30 cellular contexts compared by ENCODE assay signal in the genomic region with DNA sequence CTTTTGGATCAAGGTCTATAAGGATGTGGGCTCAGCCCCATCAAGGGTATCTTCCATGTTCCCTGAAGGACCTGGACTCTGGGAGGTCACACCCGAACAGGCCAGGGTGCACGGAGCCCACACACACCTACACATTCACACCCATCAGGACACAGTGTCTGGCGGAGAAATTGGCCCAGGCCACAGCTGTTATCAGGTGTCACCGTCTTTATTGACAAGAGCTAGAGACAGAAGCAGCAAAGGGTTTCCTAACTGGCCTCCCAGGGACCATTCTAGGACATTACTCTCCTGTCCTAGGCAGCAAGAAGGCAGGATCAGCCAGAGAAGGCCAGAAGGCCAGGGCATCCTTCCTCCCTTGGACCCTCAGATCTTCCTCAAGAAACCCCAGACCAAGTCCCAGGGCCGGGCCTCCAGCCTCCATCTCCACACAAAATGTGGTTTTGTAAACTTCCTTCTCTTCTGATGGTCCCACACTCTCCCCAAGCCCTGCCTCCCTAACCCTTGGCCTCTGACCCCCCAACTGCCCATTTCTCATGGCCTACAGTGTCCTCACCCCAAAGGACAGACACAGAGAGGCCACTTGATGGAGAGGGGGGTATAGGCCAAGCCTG. TPM values are rescaled to one million over a fixed set of nuclear protein-coding genes. Genes with fewer than 3 reads are reported as not detected.
A peak's percentile ranks its signal among the peaks of the same experiment; 100 is the strongest.
DNase-seq lines count a peak whose midpoint lies in the region; ATAC-seq, FAIRE-seq and TF ChIP-seq lines count a peak whose summit lies in the region.
"Had no signal": no experiment of that assay in that cellular context is flagged by ENCODE, and none has a peak within 500 bp of the region (broad histone marks: within the 10 kb centered on the region; RNA-seq: fewer than 3 reads in every experiment).

No MANE protein-coding gene starts in this region.

- H3K27me3 Mint-ChIP-seq in activated CD4-positive, alpha-beta T cell treated with anti-CD3 and anti-CD28 coated beads, Interleukin-2, amount 10 ng/mL, durations not matched to agents 7 days and 5 days: no peaks in the 10 kb centered on the region
- H3K27me3 Mint-ChIP-seq in CD4-positive, CD25-positive, alpha-beta regulatory T cell: no peaks in the 10 kb centered on the region
- H3K27me3 Mint-ChIP-seq: activated CD4-positive, alpha-beta T cell treated with anti-CD3 and anti-CD28 coated beads, Interleukin-2, amount 10 ng/mL, durations not matched to agents 24 days and 14 days had no signal

- no TSS peak for BruUV-seq in K562 (replicated peaks; lab: Mats Ljungman, UMichigan)

- no peaks in the 10 kb centered on the region for H3K9me1 ChIP-seq in K562 (ENCODE audit: control insufficient read depth, insufficient read depth, low read length)

- no peaks in the 10 kb centered on the region for H3K79me2 ChIP-seq in K562 (ENCODE audit: control insufficient read depth, insufficient read depth, low read length)

- in situ Hi-C loops in K562 (cut with MboI): no loop called here

- H3K9me3 ChIP-seq in CD4-positive, CD25-positive, alpha-beta regulatory T cell (ENCODE audit: control insufficient read depth in 2 of 2, low read length in 2 of 2): no peaks in the 10 kb centered on the region
- no peaks in the 10 kb centered on the region for H3K9me3 ChIP-seq in K562 (replicated peaks; ENCODE audit: control insufficient read depth, insufficient read depth, low read depth, low read length)
- H3K9me3 ChIP-seq: prostate gland, tibial nerve had no signal

- H3K27me3 ChIP-seq in CD4-positive, CD25-positive, alpha-beta regulatory T cell (ENCODE audit: control insufficient read depth, insufficient read depth, low read length): no peaks in the 10 kb centered on the region
- no peaks in the 10 kb centered on the region; a peak in 1 of 5 replicates for H3K27me3 ChIP-seq in K562 (ENCODE audit: control insufficient read depth in 2 of 2, insufficient read depth in 2 of 2, low read length in 2 of 2)
- H3K27me3 ChIP-seq: tibial nerve had no signal

- peak overlapping the region; percentile 40 for H2AFZ ChIP-seq in K562 (ENCODE audit: low read depth, low read length)

- peaks cover 5% of the 10 kb centered on the region for H3K36me3 Mint-ChIP-seq in activated CD4-positive, alpha-beta T cell treated with anti-CD3 and anti-CD28 coated beads, Interleukin-2, amount 10 ng/mL, durations not matched to agents 7 days and 5 days (ENCODE audit: low read depth)
- no peaks in the 10 kb centered on the region for H3K36me3 Mint-ChIP-seq in CD4-positive, CD25-positive, alpha-beta regulatory T cell

- no peak for DNase-seq in activated CD4-positive, alpha-beta T cell treated with anti-CD3 and anti-CD28 coated beads, Interleukin-2, amount 10 ng/mL, durations not matched to agents 7 days and 5 days
- no peak for DNase-seq in activated CD4-positive, alpha-beta T cell treated with anti-CD3 and anti-CD28 coated beads, Interleukin-2, amount 50 U/mL, for 1 hour
- DNase-seq in CD4-positive, CD25-positive, alpha-beta regulatory T cell: no peak
- DNase-seq in K562 (ENCODE audit: extremely low read depth in 1 of 4, low spot score in 3 of 4) (no peak), posterior vena cava (ENCODE audit: low spot score) (peak; percentile 65), SKM-1 treated with dmso at 0.1 percent for 144 hours (lab: John Stamatoyannopoulos, UW; ENCODE audit: unreplicated experiment) (no peak), amniotic stem cell (lab: John Stamatoyannopoulos, UW) (no peak)
- DNase-seq: activated CD4-positive, alpha-beta T cell treated with anti-CD3 and anti-CD28 coated beads, Interleukin-2, amount 10 ng/mL, durations not matched to agents 24 days and 14 days; AML-193; cortex of kidney; DMS153; NCI-H1092 treated with DMSO at 0.1 percent for 48 hours; NCI-H187 treated with DMSO at 0.1 percent for 48 hours; NCI-H526; NK-92 treated with Interleukin-12 subunit alpha and Interleukin-12 subunit beta, amount 100 ng/mL, for 24 hours; PC-3; stimulated activated CD4-positive, alpha-beta T cell treated with anti-CD3 and anti-CD28 coated beads, Interleukin-15, amount 100 ng/mL, for 24 hours; stimulated activated naive CD4-positive, alpha-beta T cell had no signal

- CTCF ChIA-PET in activated CD4-positive, alpha-beta T cell treated with anti-CD3 and anti-CD28 coated beads, Interleukin-2, amount 10 ng/mL, durations not matched to agents 7 days and 5 days (lab: Charles Lee): interaction anchor here (0.6 to 3.9 kb wide), 3 partner anchors 9 to 234 kb away, joined by 3 to 19 read pairs (median 3); no protein-coding TSS in a partner anchor
- CTCF ChIA-PET in K562 (lab: Yijun Ruan, JAX; ENCODE audit: low intra/inter-chr PET ratio): no interaction called here

- no peak for FAIRE-seq in K562 (lab: Jason Lieb, UNC)
- FAIRE-seq: A204.1, astrocyte, H54 had no signal

- no peak overlapping the region for H3K4me3 Mint-ChIP-seq in activated CD4-positive, alpha-beta T cell treated with anti-CD3 and anti-CD28 coated beads, Interleukin-2, amount 10 ng/mL, durations not matched to agents 7 days and 5 days
- H3K4me3 Mint-ChIP-seq in CD4-positive, CD25-positive, alpha-beta regulatory T cell: peak overlapping the region in 1 of 4 donors; percentile 33
- H3K4me3 Mint-ChIP-seq: activated CD4-positive, alpha-beta T cell treated with anti-CD3 and anti-CD28 coated beads, Interleukin-2, amount 10 ng/mL, durations not matched to agents 24 days and 14 days had no signal

- POLR2A ChIA-PET in activated CD4-positive, alpha-beta T cell treated with anti-CD3 and anti-CD28 coated beads, Interleukin-2, amount 10 ng/mL, durations not matched to agents 7 days and 5 days (lab: Charles Lee): no interaction called here
- POLR2A ChIA-PET in K562 (lab: Yijun Ruan, JAX): no interaction called here

- H3K27ac Mint-ChIP-seq in activated CD4-positive, alpha-beta T cell treated with anti-CD3 and anti-CD28 coated beads, Interleukin-2, amount 10 ng/mL, durations not matched to agents 7 days and 5 days: peak overlapping the region; percentile 25
- H3K27ac Mint-ChIP-seq in CD4-positive, CD25-positive, alpha-beta regulatory T cell: peak overlapping the region; percentile 17 to 48 (median 31)
- H3K27ac Mint-ChIP-seq: activated CD4-positive, alpha-beta T cell treated with anti-CD3 and anti-CD28 coated beads, Interleukin-2, amount 10 ng/mL, durations not matched to agents 24 days and 14 days had no signal

- no peak overlapping the region for H3K27ac ChIP-seq in CD4-positive, CD25-positive, alpha-beta regulatory T cell (ENCODE audit: insufficient read depth, low read length, poor library complexity, severe bottlenecking)
- no peak overlapping the region for H3K27ac ChIP-seq in K562 (ENCODE audit: extremely low read depth, low read depth, low read length)
- H3K27ac ChIP-seq: prostate gland, tibial nerve had no signal

- no peak for TF ChIP-seq POLR2A in K562 (conservative IDR thresholded peaks at IDR 0.05)

- H3K4me1 Mint-ChIP-seq in activated CD4-positive, alpha-beta T cell treated with anti-CD3 and anti-CD28 coated beads, Interleukin-2, amount 10 ng/mL, durations not matched to agents 7 days and 5 days: peaks cover 34% of the 10 kb centered on the region
- H3K4me1 Mint-ChIP-seq in CD4-positive, CD25-positive, alpha-beta regulatory T cell: peaks cover 0 to 55% (median 10%) of the 10 kb centered on the region in 4 donors

- intact Hi-C loops in K562 (cut with micrococcal nuclease): no loop called here
- intact Hi-C loops in posterior vena cava (cut with DNase I): loop anchor here in 1 of 2 donors (10.0 kb wide), 1 partner anchor 139 kb away; no protein-coding TSS in a partner anchor

- ATAC-seq in CD4-positive, CD25-positive, alpha-beta regulatory T cell (ENCODE audit: low read depth in 2 of 2): no peak
- ATAC-seq in K562 (no peak), GM21529 (IDR thresholded peaks at IDR 0.05; ENCODE audit: unreplicated experiment) (no peak)
- ATAC-seq: PC-3, Right ventricle myocardium inferior had no signal

- no peak overlapping the region for H3K4me3 ChIP-seq in CD4-positive, CD25-positive, alpha-beta regulatory T cell (ENCODE audit: low read depth, low read length)
- H3K4me3 ChIP-seq in K562: no peak overlapping the region
- H3K4me3 ChIP-seq: prostate gland, tibial nerve had no signal

- H4K20me1 ChIP-seq in K562 (replicated peaks; ENCODE audit: control insufficient read depth, insufficient read depth, low read length): no peaks in the 10 kb centered on the region

- H3K9me3 Mint-ChIP-seq in activated CD4-positive, alpha-beta T cell treated with anti-CD3 and anti-CD28 coated beads, Interleukin-2, amount 10 ng/mL, durations not matched to agents 7 days and 5 days: no peaks in the 10 kb centered on the region
- no peaks in the 10 kb centered on the region for H3K9me3 Mint-ChIP-seq in CD4-positive, CD25-positive, alpha-beta regulatory T cell
- H3K9me3 Mint-ChIP-seq: activated CD4-positive, alpha-beta T cell treated with anti-CD3 and anti-CD28 coated beads, Interleukin-2, amount 10 ng/mL, durations not matched to agents 24 days and 14 days had no signal

- no peak for TF ChIP-seq CTCF in K562 (IDR thresholded peaks at IDR 0.05 in 2 of 3, conservative IDR thresholded peaks at IDR 0.05 in 1 of 3; ENCODE audit: insufficient read depth in 2 of 3, low read depth in 1 of 3, low read length in 3 of 3)

- peaks cover 26% of the 10 kb centered on the region for H3K4me1 ChIP-seq in CD4-positive, CD25-positive, alpha-beta regulatory T cell (ENCODE audit: control insufficient read depth, insufficient read depth, low read length, poor library complexity, severe bottlenecking)
- peaks cover 6 to 31% of the 10 kb centered on the region in 2 experiments for H3K4me1 ChIP-seq in K562 (replicated peaks in 1 of 2; ENCODE audit: control insufficient read depth in 2 of 2, insufficient read depth in 2 of 2, low read length in 2 of 2)
- H3K4me1 ChIP-seq: prostate gland had no signal

- no peak overlapping the region for H3K9ac ChIP-seq in K562 (ENCODE audit: insufficient read depth in 1 of 2, low read depth in 2 of 2, low read length in 2 of 2)

- no peaks in the 10 kb centered on the region for H3K36me3 ChIP-seq in CD4-positive, CD25-positive, alpha-beta regulatory T cell (ENCODE audit: control insufficient read depth, insufficient read depth, low read length)
- H3K36me3 ChIP-seq in K562 (ENCODE audit: control insufficient read depth, insufficient read depth, low read length): no peaks in the 10 kb centered on the region
- H3K36me3 ChIP-seq: prostate gland, tibial nerve had no signal

- TF ChIP-seq EP300 in K562 (IDR thresholded peaks at IDR 0.05; ENCODE audit: low read length): no peak

- no peak overlapping the region for H3K4me2 ChIP-seq in K562 (ENCODE audit: insufficient read depth, low read length)

- no peak for TF ChIP-seq RAD21 in K562 (CRISPR knock-in tag; conservative IDR thresholded peaks at IDR 0.05 in 1 of 2, IDR thresholded peaks at IDR 0.05 in 1 of 2)

- 54% methylated on average over 4 of the region's 5 CpGs for WGBS in K562 (ENCODE audit: insufficient coverage, low coverage, missing lambda C conversion rate)

RNA-seq across cellular contexts. Expression of a gene that starts 8.1 kb away (rescaled TPM):
- 10 to 100 TPM; 10.1 to 10.2 TPM for total RNA-seq in activated CD4-positive, alpha-beta T cell treated with anti-CD3 and anti-CD28 coated beads, Interleukin-2, amount 10 ng/mL, durations not matched to agents 7 days and 5 days
- total RNA-seq in CD4-positive, CD25-positive, alpha-beta regulatory T cell: 4.3 TPM
- polyA plus RNA-seq in CD4-positive, CD25-positive, alpha-beta regulatory T cell: 1 to 10 TPM; 2.5 to 4.4 (median 3.6) TPM
- 0.07 TPM in 1 of 2 replicates, not detected in the other for total RNA-seq in K562 (2011; cell fraction: chromatin; rRNA removed; ENCODE audit: low replicate concordance)
- not detected in 2 replicates for total RNA-seq in K562 (2011; cell fraction: nucleolus; rRNA removed)
- total RNA-seq in K562 (2011; cell fraction: nucleoplasm; rRNA removed): 0.07 TPM in 1 of 2 replicates, not detected in the other
- total RNA-seq in K562 (2014; rRNA removed) (not detected in 2 replicates), K562 (2014; rRNA removed; fragmentation: Illumina TruSeq; extraction: Trizol) (not detected in 2 replicates), K562 (2015; rRNA removed; fragmentation: Illumina TruSeq; extraction: Trizol) (not detected in 2 replicates), K562 (2021) (not detected in 2 replicates), posterior vena cava (not detected)
- polyA plus RNA-seq in K562 (2011; rRNA removed) (0.03 TPM in 1 of 2 replicates, not detected in the other), K562 (2014; fragmentation: Illumina TruSeq; extraction: Trizol) (not detected in 2 replicates), K562 (2014; fragmentation: Nextera tagmentation; extraction: Ambion mirVana) (not detected), K562 (2014; rRNA removed) (not detected in 2 replicates)
- polyA plus RNA-seq in K562 (2011; cell fraction: cytosol; rRNA removed): 0.01 and 0.03 TPM in 2 replicates
- polyA plus RNA-seq in K562 (2011; cell fraction: nucleus; rRNA removed): 0.09 TPM in 1 of 2 replicates, not detected in the other
- polyA plus RNA-seq in K562 (2012): 0.01 TPM in 1 of 2 replicates, not detected in the other
- polyA minus RNA-seq in K562 (2011; rRNA and poly(A)+ RNA removed): not detected in 2 replicates
- not detected in 2 replicates for polyA minus RNA-seq in K562 (2011; cell fraction: cytosol; rRNA and poly(A)+ RNA removed)
- not detected in 2 replicates for polyA minus RNA-seq in K562 (2011; cell fraction: nucleus; rRNA and poly(A)+ RNA removed)
- total RNA-seq: astrocyte, cardiac septum, fibroblast of villous mesenchyme, kidney epithelial cell, lower leg skin, Right ventricle myocardium inferior, tibial nerve had no signal
- polyA plus RNA-seq: neural cell had no signal

RNA-seq across cellular contexts. Expression of a gene that starts 16.1 kb away (rescaled TPM):
- 1 to 10 TPM; 7.6 to 8.3 TPM for total RNA-seq in activated CD4-positive, alpha-beta T cell treated with anti-CD3 and anti-CD28 coated beads, Interleukin-2, amount 10 ng/mL, durations not matched to agents 7 days and 5 days
- total RNA-seq in CD4-positive, CD25-positive, alpha-beta regulatory T cell: 13.6 TPM
- 1 to 10 TPM; 1.6 to 2.4 (median 2.1) TPM for polyA plus RNA-seq in CD4-positive, CD25-positive, alpha-beta regulatory T cell
- total RNA-seq in K562 (2011; cell fraction: chromatin; rRNA removed; ENCODE audit: low replicate concordance): 4.0 and 6.2 TPM in 2 replicates
- 4.3 and 4.5 TPM in 2 replicates for total RNA-seq in K562 (2011; cell fraction: nucleolus; rRNA removed)
- total RNA-seq in K562 (2011; cell fraction: nucleoplasm; rRNA removed): 4.8 and 5.4 TPM in 2 replicates
- 0.18 and 0.41 TPM in 2 replicates for total RNA-seq in K562 (2014; rRNA removed)
- total RNA-seq in K562 (2014; rRNA removed; fragmentation: Illumina TruSeq; extraction: Trizol): 0.54 and 0.55 TPM in 2 replicates
- 0.40 and 0.53 TPM in 2 replicates for total RNA-seq in K562 (2015; rRNA removed; fragmentation: Illumina TruSeq; extraction: Trizol)
- total RNA-seq in K562 (2021): 0.75 and 0.81 TPM in 2 replicates
- polyA plus RNA-seq in K562 (2011; rRNA removed): 0.92 and 1.6 TPM in 2 replicates
- 0.52 and 0.83 TPM in 2 replicates for polyA plus RNA-seq in K562 (2011; cell fraction: cytosol; rRNA removed)
- polyA plus RNA-seq in K562 (2011; cell fraction: nucleus; rRNA removed): 7.9 and 8.6 TPM in 2 replicates
- 0.60 and 4.1 TPM in 2 replicates for polyA plus RNA-seq in K562 (2012)
- polyA plus RNA-seq in K562 (2014; fragmentation: Illumina TruSeq; extraction: Trizol): 0.68 and 1.1 TPM in 2 replicates
- polyA plus RNA-seq in K562 (2014; fragmentation: Nextera tagmentation; extraction: Ambion mirVana): under 1 TPM; 0.20 to 0.21 TPM
- polyA plus RNA-seq in K562 (2014; rRNA removed): 0.70 and 0.91 TPM in 2 replicates
- 1.9 and 2.3 TPM in 2 replicates for polyA minus RNA-seq in K562 (2011; rRNA and poly(A)+ RNA removed)
- polyA minus RNA-seq in K562 (2011; cell fraction: cytosol; rRNA and poly(A)+ RNA removed): 0.67 and 1.4 TPM in 2 replicates
- polyA minus RNA-seq in K562 (2011; cell fraction: nucleus; rRNA and poly(A)+ RNA removed): 6.1 and 9.6 TPM in 2 replicates
- 1 to 10 TPM; 1.8 to 6.3 TPM for total RNA-seq in posterior vena cava

RNA-seq across cellular contexts. Expression of a gene that starts 39.9 kb away (rescaled TPM):
- total RNA-seq in activated CD4-positive, alpha-beta T cell treated with anti-CD3 and anti-CD28 coated beads, Interleukin-2, amount 10 ng/mL, durations not matched to agents 7 days and 5 days: 1,000 to 10,000 TPM; 1,015 to 1,117 TPM
- 537 TPM for total RNA-seq in CD4-positive, CD25-positive, alpha-beta regulatory T cell
- 1,000 to 10,000 TPM in 2 of 4 donors, 100 to 1,000 TPM in 2; 861 to 1,162 (median 988) TPM for polyA plus RNA-seq in CD4-positive, CD25-positive, alpha-beta regulatory T cell
- 47.8 and 143 TPM in 2 replicates for total RNA-seq in K562 (2011; cell fraction: chromatin; rRNA removed; ENCODE audit: low replicate concordance)
- 99.9 and 118 TPM in 2 replicates for total RNA-seq in K562 (2011; cell fraction: nucleolus; rRNA removed)
- 74.1 and 109 TPM in 2 replicates for total RNA-seq in K562 (2011; cell fraction: nucleoplasm; rRNA removed)
- 40.4 and 59.3 TPM in 2 replicates for total RNA-seq in K562 (2014; rRNA removed)
- total RNA-seq in K562 (2014; rRNA removed; fragmentation: Illumina TruSeq; extraction: Trizol): 18.6 and 22.7 TPM in 2 replicates
- total RNA-seq in K562 (2015; rRNA removed; fragmentation: Illumina TruSeq; extraction: Trizol): 45.1 and 50.1 TPM in 2 replicates
- total RNA-seq in K562 (2021): 82.8 and 95.3 TPM in 2 replicates
- 43.3 and 102 TPM in 2 replicates for polyA plus RNA-seq in K562 (2011; rRNA removed)
- polyA plus RNA-seq in K562 (2011; cell fraction: cytosol; rRNA removed): 74.7 and 120 TPM in 2 replicates
- 95.0 and 171 TPM in 2 replicates for polyA plus RNA-seq in K562 (2011; cell fraction: nucleus; rRNA removed)
- polyA plus RNA-seq in K562 (2012): 151 and 373 TPM in 2 replicates
- polyA plus RNA-seq in K562 (2014; fragmentation: Illumina TruSeq; extraction: Trizol): 103 and 132 TPM in 2 replicates
- 10 to 100 TPM; 25.4 to 26.8 TPM for polyA plus RNA-seq in K562 (2014; fragmentation: Nextera tagmentation; extraction: Ambion mirVana)
- 49.1 and 51.0 TPM in 2 replicates for polyA plus RNA-seq in K562 (2014; rRNA removed)
- polyA minus RNA-seq in K562 (2011; rRNA and poly(A)+ RNA removed): 25.1 and 30.5 TPM in 2 replicates
- 62.2 and 68.9 TPM in 2 replicates for polyA minus RNA-seq in K562 (2011; cell fraction: cytosol; rRNA and poly(A)+ RNA removed)
- 69.4 and 73.9 TPM in 2 replicates for polyA minus RNA-seq in K562 (2011; cell fraction: nucleus; rRNA and poly(A)+ RNA removed)
- total RNA-seq in posterior vena cava: 10 to 100 TPM; 12.9 to 17.5 TPM
- polyA plus RNA-seq: neural cell had no signal

RNA-seq across cellular contexts. Expression of a gene that starts 54.4 kb away (rescaled TPM):
- total RNA-seq in activated CD4-positive, alpha-beta T cell treated with anti-CD3 and anti-CD28 coated beads, Interleukin-2, amount 10 ng/mL, durations not matched to agents 7 days and 5 days: 100 to 1,000 TPM; 100 to 115 TPM
- 197 TPM for total RNA-seq in CD4-positive, CD25-positive, alpha-beta regulatory T cell
- 100 to 1,000 TPM; 160 to 189 (median 163) TPM for polyA plus RNA-seq in CD4-positive, CD25-positive, alpha-beta regulatory T cell
- 0.09 and 0.74 TPM in 2 replicates for total RNA-seq in K562 (2011; cell fraction: chromatin; rRNA removed; ENCODE audit: low replicate concordance)
- 0.33 and 0.39 TPM in 2 replicates for total RNA-seq in K562 (2011; cell fraction: nucleolus; rRNA removed)
- 0.29 and 1.6 TPM in 2 replicates for total RNA-seq in K562 (2011; cell fraction: nucleoplasm; rRNA removed)
- 0.45 TPM in 1 of 2 replicates, not detected in the other for total RNA-seq in K562 (2014; rRNA removed)
- 0.10 and 0.11 TPM in 2 replicates for total RNA-seq in K562 (2014; rRNA removed; fragmentation: Illumina TruSeq; extraction: Trizol)
- total RNA-seq in K562 (2015; rRNA removed; fragmentation: Illumina TruSeq; extraction: Trizol): 0.07 and 0.23 TPM in 2 replicates
- total RNA-seq in K562 (2021): 0.75 and 0.78 TPM in 2 replicates
- 0.22 and 0.24 TPM in 2 replicates for polyA plus RNA-seq in K562 (2011; rRNA removed)
- 0.07 and 0.19 TPM in 2 replicates for polyA plus RNA-seq in K562 (2011; cell fraction: cytosol; rRNA removed)
- 0.41 TPM in 1 of 2 replicates, not detected in the other for polyA plus RNA-seq in K562 (2011; cell fraction: nucleus; rRNA removed)
- polyA plus RNA-seq in K562 (2012): 1.1 and 9.5 TPM in 2 replicates
- polyA plus RNA-seq in K562 (2014; fragmentation: Illumina TruSeq; extraction: Trizol): 0.54 and 0.66 TPM in 2 replicates
- polyA plus RNA-seq in K562 (2014; fragmentation: Nextera tagmentation; extraction: Ambion mirVana): under 1 TPM; 0.03 TPM
- 0.28 and 0.54 TPM in 2 replicates for polyA plus RNA-seq in K562 (2014; rRNA removed)
- polyA minus RNA-seq in K562 (2011; rRNA and poly(A)+ RNA removed): 0.03 and 0.04 TPM in 2 replicates
- polyA minus RNA-seq in K562 (2011; cell fraction: cytosol; rRNA and poly(A)+ RNA removed): not detected in 2 replicates
- 0.13 TPM in 1 of 2 replicates, not detected in the other for polyA minus RNA-seq in K562 (2011; cell fraction: nucleus; rRNA and poly(A)+ RNA removed)
- total RNA-seq in posterior vena cava: 1 to 10 TPM; 1.2 to 1.3 TPM
- total RNA-seq: PC-3 had no signal
- polyA plus RNA-seq: neural cell had no signal
